In the genomic region with DNA sequence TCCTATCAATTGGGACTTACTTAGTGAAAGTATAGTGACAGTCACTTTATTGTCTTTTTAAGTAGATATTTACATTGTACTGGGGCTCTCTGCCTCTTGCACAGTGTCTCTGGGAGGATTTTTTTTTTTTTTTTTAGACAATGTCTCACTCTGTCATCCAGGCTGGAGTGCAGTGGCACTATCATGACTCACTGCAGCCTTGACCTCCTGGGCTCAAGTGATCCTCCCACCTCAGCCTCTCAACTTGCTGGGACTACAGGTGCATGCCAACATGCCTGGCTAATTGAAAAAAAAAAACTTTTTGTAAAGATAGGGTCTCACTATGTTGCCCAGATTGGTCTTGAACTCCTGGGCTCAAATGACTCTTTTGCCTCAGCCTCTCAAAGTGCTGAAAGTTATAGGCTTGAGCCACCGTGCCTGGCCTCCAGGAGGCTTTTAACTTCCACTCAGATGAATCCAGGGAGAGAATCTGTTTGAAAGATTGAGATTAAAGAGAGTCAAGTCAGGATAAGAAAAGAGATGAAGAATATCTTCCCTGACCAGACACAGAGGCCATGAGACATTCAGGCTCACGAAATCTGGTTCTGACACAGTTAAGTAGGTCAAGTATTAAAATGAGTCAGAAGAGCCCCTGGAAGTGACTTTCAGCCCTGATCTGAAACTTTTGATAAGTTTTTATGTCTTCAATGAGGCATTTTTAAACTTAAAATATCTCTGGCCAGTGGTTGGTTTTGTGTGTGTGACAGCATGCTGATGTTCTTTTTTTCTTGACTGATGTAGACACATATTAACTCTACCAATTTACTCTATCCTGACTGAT, we compare ENCODE assay signal across 7 cellular contexts. TPM values are rescaled to one million over a fixed set of nuclear protein-coding genes. Genes with fewer than 3 reads are reported as not detected.
A peak's percentile ranks its signal among the peaks of the same experiment; 100 is the strongest.
DNase-seq lines count a peak whose midpoint lies in the region; ATAC-seq, FAIRE-seq and TF ChIP-seq lines count a peak whose summit lies in the region.

No MANE protein-coding gene starts in this region.

- ATAC-seq in GM18520 (IDR thresholded peaks at IDR 0.05; ENCODE audit: unreplicated experiment) (peak; percentile 75), GM21381 (IDR thresholded peaks at IDR 0.05; ENCODE audit: unreplicated experiment) (peak; percentile 88), HG03159 (IDR thresholded peaks at IDR 0.05; ENCODE audit: unreplicated experiment) (peak; percentile 92)

- no peak for FAIRE-seq in bronchial epithelial cell (lab: Jason Lieb, UNC)

- peak; percentile 23 for DNase-seq in bronchial epithelial cell (ENCODE audit: low read depth)
- DNase-seq in foreskin fibroblast, result no peak
- no peak for DNase-seq in hypothalamus (lab: John Stamatoyannopoulos, UW)
- no peak for DNase-seq in DMS 273 (lab: John Stamatoyannopoulos, UW; ENCODE audit: unreplicated experiment)

- no peaks in the 10 kb centered on the region for H3K27me3 ChIP-seq in bronchial epithelial cell (ENCODE audit: control insufficient read depth, insufficient read depth, low read length)

- no peaks in the 10 kb centered on the region for H3K36me3 ChIP-seq in bronchial epithelial cell (ENCODE audit: control insufficient read depth, insufficient read depth, low read length)

- H3K4me3 ChIP-seq in bronchial epithelial cell (ENCODE audit: low read depth, low read length), result no peak overlapping the region
- H3K4me3 ChIP-seq in foreskin fibroblast (ENCODE audit: low read depth in 1 of 2, low read length in 2 of 2), result no peak overlapping the region

- TF ChIP-seq CTCF in bronchial epithelial cell (IDR thresholded peaks at IDR 0.05; ENCODE audit: insufficient read depth, low read length, severe bottlenecking), result no peak
- TF ChIP-seq CTCF in foreskin fibroblast (IDR thresholded peaks at IDR 0.05; ENCODE audit: low read depth, low read length), result no peak

RNA-seq across cellular contexts. Expression of gene ARHGEF33, which starts 18.3 kb away (rescaled TPM):
- 0.26 and 0.38 TPM in 2 replicates for total RNA-seq in bronchial epithelial cell

RNA-seq across cellular contexts. Expression of gene MORN2, which starts 32.2 kb away (rescaled TPM):
- 3.9 and 10.4 TPM in 2 replicates for total RNA-seq in bronchial epithelial cell

RNA-seq across cellular contexts. Expression of gene DHX57, which starts 32.2 kb away (rescaled TPM):
- 10.5 and 14.6 TPM in 2 replicates for total RNA-seq in bronchial epithelial cell
